Comparison of ENCODE assay signal across 20 cellular contexts in genomic region chr10:95356190-95356955, GRCh38.
DNase-seq lines count a peak whose midpoint lies in the region; ATAC-seq and TF ChIP-seq lines count a peak whose summit lies in the region.
"Had no signal": no experiment of that assay in that cellular context is flagged by ENCODE, and none has a peak within 500 bp of the region (broad histone marks: within the 10 kb centered on the region; RNA-seq: fewer than 3 reads in every experiment).

No MANE protein-coding gene starts in this region.

- H3K4me3 ChIP-seq in gastroesophageal sphincter, result no peak overlapping the region
- H3K4me3 ChIP-seq in naive thymus-derived CD4-positive, alpha-beta T cell (ENCODE audit: low read length), result no peak overlapping the region
- H3K4me3 ChIP-seq: BLaER1, Peyer's patch had no signal

- no peak for TF ChIP-seq EP300 in gastroesophageal sphincter (IDR thresholded peaks at IDR 0.05)

- H3K27ac ChIP-seq in gastroesophageal sphincter (peak overlapping the region in 3 of 4 donors; percentile 38 to 66 (median 54)), H9 (ENCODE audit: insufficient read length, low read depth, low read length) (no peak overlapping the region)
- H3K27ac ChIP-seq in naive thymus-derived CD4-positive, alpha-beta T cell (ENCODE audit: low read depth, low read length), result no peak overlapping the region
- H3K27ac ChIP-seq: BLaER1, HL-60, Peyer's patch had no signal

- no peak overlapping the region for H2BK20ac ChIP-seq in H9 (ENCODE audit: low read depth, low read length, poor library complexity, severe bottlenecking)

- H2BK12ac ChIP-seq in H9 (ENCODE audit: insufficient read length, low read depth, low read length), result no peak overlapping the region

- no peaks in the 10 kb centered on the region for H3K27me3 ChIP-seq in gastroesophageal sphincter
- H3K27me3 ChIP-seq in H9 (ENCODE audit: insufficient read depth, low read length), result no peaks in the 10 kb centered on the region
- H3K27me3 ChIP-seq in naive thymus-derived CD4-positive, alpha-beta T cell (ENCODE audit: control insufficient read depth in 2 of 2, insufficient read depth in 2 of 2, low read length in 2 of 2), result no peaks in the 10 kb centered on the region
- H3K27me3 ChIP-seq: BLaER1, Peyer's patch had no signal

- no peak overlapping the region for H3K4me2 ChIP-seq in H9 (ENCODE audit: insufficient read depth, insufficient read length, low read length)
- H3K4me2 ChIP-seq: BLaER1 had no signal

- no peak overlapping the region for H2BK15ac ChIP-seq in H9 (ENCODE audit: low read depth, low read length)

- no peaks in the 10 kb centered on the region for H3K79me1 ChIP-seq in H9 (ENCODE audit: insufficient read depth, low read depth, low read length, poor library complexity, severe bottlenecking)

- 70 to 79% methylated on average over 3 to 10 of the region's 23 CpGs for WGBS in gastroesophageal sphincter (ENCODE audit: low coverage in 1 of 2), 2 donors
- no CpG with 5 or more reads among the region's 23 CpGs for WGBS in H9 (ENCODE audit: extremely low coverage, insufficient read length, low lambda C conversion rate)

- H3K18ac ChIP-seq in H9 (ENCODE audit: insufficient read length, low read depth, low read length), result no peak overlapping the region

- ATAC-seq in natural killer cell treated with Interleukin-12 subunit alpha and Interleukin-12 subunit beta and Interleukin-15 and Interleukin-18, amount 100 ng/mL, for 72 hours, result peak; percentile 26 to 54
- ATAC-seq in natural killer cell, result no peak
- ATAC-seq in gastroesophageal sphincter, result peak; percentile 31
- no peak for ATAC-seq in naive thymus-derived CD4-positive, alpha-beta T cell

- POLR2A ChIA-PET in naive thymus-derived CD4-positive, alpha-beta T cell (lab: Charles Lee), result interaction anchor here (0.6 kb wide), 1 partner anchor 1989 kb away, joined by 3 read pairs; no protein-coding TSS in a partner anchor

- no peak for DNase-seq in natural killer cell treated with Interleukin-12 subunit alpha and Interleukin-12 subunit beta and Interleukin-15 and Interleukin-18, amount 100 ng/mL, for 72 hours (ENCODE audit: low spot score)
- DNase-seq in natural killer cell, result no peak
- DNase-seq in progenitor cell of endocrine pancreas (ENCODE audit: low spot score, unreplicated experiment), result no peak
- DNase-seq in activated effector memory CD4-positive, alpha-beta T cell treated with anti-CD3 and anti-CD28 coated beads, Interleukin-2, amount 50 U/mL, for 16 hours, result no peak
- DNase-seq in H9, result no peak
- no peak for DNase-seq in naive thymus-derived CD4-positive, alpha-beta T cell
- DNase-seq: Calu3; CD4-positive, alpha-beta memory T cell; GF-D8; H7; Karpas-422; NCI-H1436; NCI-H446 treated with DMSO at 0.1 percent for 48 hours; NCI-H69; NK-92 treated with Interleukin-12 subunit alpha and Interleukin-12 subunit beta, amount 100 ng/mL, for 24 hours; Peyer's patch had no signal

- H3K4me3 Mint-ChIP-seq in natural killer cell treated with Interleukin-12 subunit alpha and Interleukin-12 subunit beta and Interleukin-15 and Interleukin-18, amount 100 ng/mL, for 72 hours, result no peak overlapping the region
- no peak overlapping the region for H3K4me3 Mint-ChIP-seq in natural killer cell
- H3K4me3 Mint-ChIP-seq in progenitor cell of endocrine pancreas (ENCODE audit: low read depth), result no peak overlapping the region
- no peak overlapping the region for H3K4me3 Mint-ChIP-seq in H9
- H3K4me3 Mint-ChIP-seq in naive thymus-derived CD4-positive, alpha-beta T cell, result no peak overlapping the region
- H3K4me3 Mint-ChIP-seq: IgD-negative memory B cell had no signal

- no peak overlapping the region for H4K8ac ChIP-seq in H9 (replicated peaks; ENCODE audit: insufficient read length, low read depth, low read length)

- no peaks in the 10 kb centered on the region for H3K27me3 Mint-ChIP-seq in natural killer cell treated with Interleukin-12 subunit alpha and Interleukin-12 subunit beta and Interleukin-15 and Interleukin-18, amount 100 ng/mL, for 72 hours
- H3K27me3 Mint-ChIP-seq in natural killer cell (ENCODE audit: low read depth in 2 of 2), result no peaks in the 10 kb centered on the region
- no peaks in the 10 kb centered on the region for H3K27me3 Mint-ChIP-seq in progenitor cell of endocrine pancreas
- no peaks in the 10 kb centered on the region for H3K27me3 Mint-ChIP-seq in H9 (ENCODE audit: low read depth)
- H3K27me3 Mint-ChIP-seq in naive thymus-derived CD4-positive, alpha-beta T cell, result peaks cover 0 to 5% (median 0%) of the 10 kb centered on the region in 5 donors

- no peak overlapping the region for H3K14ac ChIP-seq in H9 (ENCODE audit: insufficient read depth, low read length)

- H3K9me3 ChIP-seq in gastroesophageal sphincter, result no peaks in the 10 kb centered on the region
- H3K9me3 ChIP-seq in H9 (ENCODE audit: control insufficient read depth, low read depth, low read length), result no peaks in the 10 kb centered on the region
- no peaks in the 10 kb centered on the region for H3K9me3 ChIP-seq in naive thymus-derived CD4-positive, alpha-beta T cell (ENCODE audit: control insufficient read depth in 2 of 3, low read length in 3 of 3)
- H3K9me3 ChIP-seq: BLaER1, Peyer's patch had no signal

- no peak overlapping the region for H3K4ac ChIP-seq in H9 (ENCODE audit: low read depth, low read length)

- no peaks in the 10 kb centered on the region for H3K36me3 Mint-ChIP-seq in natural killer cell treated with Interleukin-12 subunit alpha and Interleukin-12 subunit beta and Interleukin-15 and Interleukin-18, amount 100 ng/mL, for 72 hours
- H3K36me3 Mint-ChIP-seq in natural killer cell, result no peaks in the 10 kb centered on the region
- H3K36me3 Mint-ChIP-seq in progenitor cell of endocrine pancreas (ENCODE audit: insufficient read depth), result peaks cover 3% of the 10 kb centered on the region
- peaks cover 9 to 19% (median 10%) of the 10 kb centered on the region in 3 experiments; a peak in 5 of 7 replicates for H3K36me3 Mint-ChIP-seq in H9 (ENCODE audit: insufficient read depth in 1 of 3, low read depth in 3 of 3)
- peaks cover 0 to 11% (median 0%) of the 10 kb centered on the region in 5 donors for H3K36me3 Mint-ChIP-seq in naive thymus-derived CD4-positive, alpha-beta T cell
- H3K36me3 Mint-ChIP-seq: IgD-negative memory B cell had no signal

- H3K9ac ChIP-seq in H9 (ENCODE audit: extremely low read depth, insufficient read length, low read length), result no peak overlapping the region
- H3K9ac ChIP-seq: BLaER1 had no signal

- H4K5ac ChIP-seq in H9 (ENCODE audit: insufficient read length, low read depth, low read length), result no peak overlapping the region

- no peak overlapping the region for H3K56ac ChIP-seq in H9 (ENCODE audit: insufficient read length, low read depth, low read length)

- H3K4me1 ChIP-seq in gastroesophageal sphincter (peaks cover 3 to 90% (median 15%) of the 10 kb centered on the region in 3 donors), H9 (ENCODE audit: insufficient read depth, low read length) (no peaks in the 10 kb centered on the region)
- H3K4me1 ChIP-seq in naive thymus-derived CD4-positive, alpha-beta T cell (ENCODE audit: control insufficient read depth in 2 of 2, insufficient read depth in 2 of 2, low read length in 2 of 2), result no peaks in the 10 kb centered on the region
- H3K4me1 ChIP-seq: BLaER1 had no signal

- H2BK120ac ChIP-seq in H9 (ENCODE audit: low read depth, low read length, poor library complexity, severe bottlenecking), result no peak overlapping the region

- H3K9me3 Mint-ChIP-seq in natural killer cell treated with Interleukin-12 subunit alpha and Interleukin-12 subunit beta and Interleukin-15 and Interleukin-18, amount 100 ng/mL, for 72 hours, result no peaks in the 10 kb centered on the region
- no peaks in the 10 kb centered on the region for H3K9me3 Mint-ChIP-seq in natural killer cell
- no peaks in the 10 kb centered on the region for H3K9me3 Mint-ChIP-seq in progenitor cell of endocrine pancreas (ENCODE audit: low read depth)
- no peaks in the 10 kb centered on the region for H3K9me3 Mint-ChIP-seq in H9
- no peaks in the 10 kb centered on the region for H3K9me3 Mint-ChIP-seq in naive thymus-derived CD4-positive, alpha-beta T cell
- H3K9me3 Mint-ChIP-seq: CD4-positive, alpha-beta memory T cell; IgD-negative memory B cell had no signal

- H2AK5ac ChIP-seq in H9 (ENCODE audit: insufficient read length, low read length), result no peak overlapping the region

- CTCF ChIA-PET in naive thymus-derived CD4-positive, alpha-beta T cell (lab: Charles Lee), result no interaction called here

- no peak overlapping the region for H4K91ac ChIP-seq in H9 (ENCODE audit: insufficient read length, low read depth, low read length)

- H3K27ac Mint-ChIP-seq in natural killer cell treated with Interleukin-12 subunit alpha and Interleukin-12 subunit beta and Interleukin-15 and Interleukin-18, amount 100 ng/mL, for 72 hours, result no peak overlapping the region
- H3K27ac Mint-ChIP-seq in natural killer cell (no peak overlapping the region), progenitor cell of endocrine pancreas (peak overlapping the region; percentile 94), H9 (no peak overlapping the region)
- no peak overlapping the region for H3K27ac Mint-ChIP-seq in naive thymus-derived CD4-positive, alpha-beta T cell
- H3K27ac Mint-ChIP-seq: CD4-positive, alpha-beta memory T cell had no signal

- no peaks in the 10 kb centered on the region for H3K23me2 ChIP-seq in H9 (ENCODE audit: insufficient read length, low read depth, low read length, poor library complexity, severe bottlenecking)

- H2BK5ac ChIP-seq in H9 (ENCODE audit: insufficient read length, low read length), result no peak overlapping the region

- no peak overlapping the region for H3K23ac ChIP-seq in H9 (ENCODE audit: insufficient read length, low read depth, low read length)

- H3K36me3 ChIP-seq in gastroesophageal sphincter, result peaks cover 10 to 86% of the 10 kb centered on the region in 2 donors
- H3K36me3 ChIP-seq in naive thymus-derived CD4-positive, alpha-beta T cell (ENCODE audit: control insufficient read depth in 2 of 3, insufficient read depth in 3 of 3, low read length in 3 of 3), result no peaks in the 10 kb centered on the region

- H3K4me1 Mint-ChIP-seq in natural killer cell treated with Interleukin-12 subunit alpha and Interleukin-12 subunit beta and Interleukin-15 and Interleukin-18, amount 100 ng/mL, for 72 hours (ENCODE audit: low read depth in 2 of 2), result no peaks in the 10 kb centered on the region
- H3K4me1 Mint-ChIP-seq in natural killer cell (no peaks in the 10 kb centered on the region), progenitor cell of endocrine pancreas (ENCODE audit: low read depth) (peaks cover 39% of the 10 kb centered on the region), H9 (peaks cover 0 to 8% of the 10 kb centered on the region in 2 experiments; a peak in 2 of 4 replicates)
- no peaks in the 10 kb centered on the region for H3K4me1 Mint-ChIP-seq in naive thymus-derived CD4-positive, alpha-beta T cell
- H3K4me1 Mint-ChIP-seq: CD4-positive, alpha-beta memory T cell had no signal

- H4K20me1 ChIP-seq in H9 (ENCODE audit: control insufficient read depth, insufficient read depth, insufficient read length), result no peaks in the 10 kb centered on the region

- intact Hi-C loops in natural killer cell (cut with micrococcal nuclease), result no loop called here
- intact Hi-C loops in naive thymus-derived CD4-positive, alpha-beta T cell (cut with micrococcal nuclease), result no loop called here

- no peak overlapping the region for H3T11ph ChIP-seq in H9 (ENCODE audit: low read length)

- no peak overlapping the region for H2AFZ ChIP-seq in H9 (ENCODE audit: low read length)

- TF ChIP-seq POLR2A in gastroesophageal sphincter (IDR thresholded peaks at IDR 0.05), result no peak

- no peaks in the 10 kb centered on the region for H3K79me2 ChIP-seq in H9 (ENCODE audit: insufficient read depth, low read length)

- TF ChIP-seq CTCF in natural killer cell (IDR thresholded peaks at IDR 0.05), result no peak
- TF ChIP-seq CTCF in gastroesophageal sphincter (IDR thresholded peaks at IDR 0.05), result no peak
- no peak for TF ChIP-seq CTCF in progenitor cell of endocrine pancreas (IDR thresholded peaks at IDR 0.05; ENCODE audit: unreplicated experiment)
- no peak for TF ChIP-seq CTCF in H9 (conservative IDR thresholded peaks at IDR 0.05)

Comparison
In these comparisons a context has a peak if more than half of its experiments do, and no peak if none do; other contexts are left out.
1. ATAC-seq: peak in natural killer cell treated with Interleukin-12 subunit alpha and Interleukin-12 subunit beta and Interleukin-15 and Interleukin-18, amount 100 ng/mL, for 72 hours (2 of 2) and gastroesophageal sphincter (single experiment); none in natural killer cell (0 of 3) and naive thymus-derived CD4-positive, alpha-beta T cell (single experiment).
2. H3K27ac ChIP-seq: peak in gastroesophageal sphincter (3 of 4); none in H9 (single experiment) and naive thymus-derived CD4-positive, alpha-beta T cell (single experiment).